1 cellular context compared by ENCODE assay signal in the genomic region with DNA sequence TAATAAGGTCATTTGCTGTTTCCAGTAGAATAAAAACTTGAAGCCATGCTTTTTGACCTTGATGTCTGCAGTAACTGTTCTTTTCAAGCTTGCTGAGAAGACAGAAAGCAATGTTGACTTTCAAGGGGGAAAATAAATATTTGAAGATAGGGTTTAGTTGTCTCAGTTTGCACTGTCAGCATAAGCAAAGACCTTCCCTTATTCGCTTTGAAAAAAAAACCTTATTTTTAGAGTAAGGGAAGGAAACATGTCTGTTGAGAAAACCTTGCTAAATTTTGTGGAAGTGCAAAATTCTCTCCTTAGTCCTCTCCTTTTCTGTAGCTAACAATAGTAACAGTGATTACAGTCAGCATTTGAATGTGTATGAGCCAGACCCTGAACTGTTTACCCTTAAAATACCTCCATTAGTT.
TF ChIP-seq lines count a peak whose summit lies in the region.

No MANE protein-coding gene starts in this region.

TF ChIP-seq in HepG2, 621 proteins besides CTCF, POLR2A, EP300 and RAD21 (continued from another document and continues in another):
- TF ChIP-seq, protein P1, sequence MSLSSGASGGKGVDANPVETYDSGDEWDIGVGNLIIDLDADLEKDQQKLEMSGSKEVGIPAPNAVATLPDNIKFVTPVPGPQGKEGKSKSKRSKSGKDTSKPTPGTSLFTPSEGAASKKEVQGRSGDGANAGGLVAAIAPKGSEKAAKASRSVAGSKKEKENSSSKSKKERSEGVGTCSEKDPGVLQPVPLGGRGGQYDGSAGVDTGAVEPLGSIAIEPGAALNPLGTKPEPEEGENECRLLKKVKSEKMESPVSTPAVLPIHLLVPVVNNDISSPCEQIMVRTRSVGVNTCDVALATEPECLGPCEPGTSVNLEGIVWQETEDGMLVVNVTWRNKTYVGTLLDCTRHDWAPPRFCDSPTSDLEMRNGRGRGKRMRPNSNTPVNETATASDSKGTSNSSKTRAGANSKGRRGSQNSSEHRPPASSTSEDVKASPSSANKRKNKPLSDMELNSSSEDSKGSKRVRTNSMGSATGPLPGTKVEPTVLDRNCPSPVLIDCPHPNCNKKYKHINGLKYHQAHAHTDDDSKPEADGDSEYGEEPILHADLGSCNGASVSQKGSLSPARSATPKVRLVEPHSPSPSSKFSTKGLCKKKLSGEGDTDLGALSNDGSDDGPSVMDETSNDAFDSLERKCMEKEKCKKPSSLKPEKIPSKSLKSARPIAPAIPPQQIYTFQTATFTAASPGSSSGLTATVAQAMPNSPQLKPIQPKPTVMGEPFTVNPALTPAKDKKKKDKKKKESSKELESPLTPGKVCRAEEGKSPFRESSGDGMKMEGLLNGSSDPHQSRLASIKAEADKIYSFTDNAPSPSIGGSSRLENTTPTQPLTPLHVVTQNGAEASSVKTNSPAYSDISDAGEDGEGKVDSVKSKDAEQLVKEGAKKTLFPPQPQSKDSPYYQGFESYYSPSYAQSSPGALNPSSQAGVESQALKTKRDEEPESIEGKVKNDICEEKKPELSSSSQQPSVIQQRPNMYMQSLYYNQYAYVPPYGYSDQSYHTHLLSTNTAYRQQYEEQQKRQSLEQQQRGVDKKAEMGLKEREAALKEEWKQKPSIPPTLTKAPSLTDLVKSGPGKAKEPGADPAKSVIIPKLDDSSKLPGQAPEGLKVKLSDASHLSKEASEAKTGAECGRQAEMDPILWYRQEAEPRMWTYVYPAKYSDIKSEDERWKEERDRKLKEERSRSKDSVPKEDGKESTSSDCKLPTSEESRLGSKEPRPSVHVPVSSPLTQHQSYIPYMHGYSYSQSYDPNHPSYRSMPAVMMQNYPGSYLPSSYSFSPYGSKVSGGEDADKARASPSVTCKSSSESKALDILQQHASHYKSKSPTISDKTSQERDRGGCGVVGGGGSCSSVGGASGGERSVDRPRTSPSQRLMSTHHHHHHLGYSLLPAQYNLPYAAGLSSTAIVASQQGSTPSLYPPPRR (CRISPR knock-in tag; IDR thresholded peaks at IDR 0.05; ENCODE audit: borderline replicate concordance), result peak; percentile 84; the same call in 1 of the 2 replicates
- TF ChIP-seq MEF2D (CRISPR knock-in tag; IDR thresholded peaks at IDR 0.05) (peak; percentile 78), RFX5 (IDR thresholded peaks at IDR 0.05; ENCODE audit: low read depth, low read length) (no peak), RAD51 (IDR thresholded peaks at IDR 0.05; ENCODE audit: borderline replicate concordance) (no peak), ZNF10 (CRISPR knock-in tag; IDR thresholded peaks at IDR 0.05; ENCODE audit: borderline replicate concordance, low read depth) (no peak), ZNF441 (CRISPR knock-in tag; IDR thresholded peaks at IDR 0.05; ENCODE audit: borderline replicate concordance) (no peak), SP1 (IDR thresholded peaks at IDR 0.05) (no peak), SP1 (CRISPR knock-in tag; IDR thresholded peaks at IDR 0.05) (no peak), SCMH1 (CRISPR knock-in tag; IDR thresholded peaks at IDR 0.05; ENCODE audit: borderline replicate concordance) (no peak), ZNF883 (CRISPR knock-in tag; IDR thresholded peaks at IDR 0.05; ENCODE audit: not compliant biosample characterization) (no peak), ZSCAN29 (CRISPR knock-in tag; conservative IDR thresholded peaks at IDR 0.05) (no peak), BORCS8-MEF2B (CRISPR knock-in tag; IDR thresholded peaks at IDR 0.05) (no peak), KLF15 (CRISPR knock-in tag; IDR thresholded peaks at IDR 0.05; ENCODE audit: borderline replicate concordance) (no peak), KDM5A (IDR thresholded peaks at IDR 0.05; ENCODE audit: borderline replicate concordance, low read length) (no peak), KAT2B (IDR thresholded peaks at IDR 0.05; ENCODE audit: borderline replicate concordance, low read depth, low read length) (no peak), JDP2 (CRISPR knock-in tag; IDR thresholded peaks at IDR 0.05; ENCODE audit: borderline replicate concordance) (no peak)
- TF ChIP-seq, protein P2, sequence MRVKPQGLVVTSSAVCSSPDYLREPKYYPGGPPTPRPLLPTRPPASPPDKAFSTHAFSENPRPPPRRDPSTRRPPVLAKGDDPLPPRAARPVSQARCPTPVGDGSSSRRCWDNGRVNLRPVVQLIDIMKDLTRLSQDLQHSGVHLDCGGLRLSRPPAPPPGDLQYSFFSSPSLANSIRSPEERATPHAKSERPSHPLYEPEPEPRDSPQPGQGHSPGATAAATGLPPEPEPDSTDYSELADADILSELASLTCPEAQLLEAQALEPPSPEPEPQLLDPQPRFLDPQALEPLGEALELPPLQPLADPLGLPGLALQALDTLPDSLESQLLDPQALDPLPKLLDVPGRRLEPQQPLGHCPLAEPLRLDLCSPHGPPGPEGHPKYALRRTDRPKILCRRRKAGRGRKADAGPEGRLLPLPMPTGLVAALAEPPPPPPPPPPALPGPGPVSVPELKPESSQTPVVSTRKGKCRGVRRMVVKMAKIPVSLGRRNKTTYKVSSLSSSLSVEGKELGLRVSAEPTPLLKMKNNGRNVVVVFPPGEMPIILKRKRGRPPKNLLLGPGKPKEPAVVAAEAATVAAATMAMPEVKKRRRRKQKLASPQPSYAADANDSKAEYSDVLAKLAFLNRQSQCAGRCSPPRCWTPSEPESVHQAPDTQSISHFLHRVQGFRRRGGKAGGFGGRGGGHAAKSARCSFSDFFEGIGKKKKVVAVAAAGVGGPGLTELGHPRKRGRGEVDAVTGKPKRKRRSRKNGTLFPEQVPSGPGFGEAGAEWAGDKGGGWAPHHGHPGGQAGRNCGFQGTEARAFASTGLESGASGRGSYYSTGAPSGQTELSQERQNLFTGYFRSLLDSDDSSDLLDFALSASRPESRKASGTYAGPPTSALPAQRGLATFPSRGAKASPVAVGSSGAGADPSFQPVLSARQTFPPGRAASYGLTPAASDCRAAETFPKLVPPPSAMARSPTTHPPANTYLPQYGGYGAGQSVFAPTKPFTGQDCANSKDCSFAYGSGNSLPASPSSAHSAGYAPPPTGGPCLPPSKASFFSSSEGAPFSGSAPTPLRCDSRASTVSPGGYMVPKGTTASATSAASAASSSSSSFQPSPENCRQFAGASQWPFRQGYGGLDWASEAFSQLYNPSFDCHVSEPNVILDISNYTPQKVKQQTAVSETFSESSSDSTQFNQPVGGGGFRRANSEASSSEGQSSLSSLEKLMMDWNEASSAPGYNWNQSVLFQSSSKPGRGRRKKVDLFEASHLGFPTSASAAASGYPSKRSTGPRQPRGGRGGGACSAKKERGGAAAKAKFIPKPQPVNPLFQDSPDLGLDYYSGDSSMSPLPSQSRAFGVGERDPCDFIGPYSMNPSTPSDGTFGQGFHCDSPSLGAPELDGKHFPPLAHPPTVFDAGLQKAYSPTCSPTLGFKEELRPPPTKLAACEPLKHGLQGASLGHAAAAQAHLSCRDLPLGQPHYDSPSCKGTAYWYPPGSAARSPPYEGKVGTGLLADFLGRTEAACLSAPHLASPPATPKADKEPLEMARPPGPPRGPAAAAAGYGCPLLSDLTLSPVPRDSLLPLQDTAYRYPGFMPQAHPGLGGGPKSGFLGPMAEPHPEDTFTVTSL (CRISPR knock-in tag; IDR thresholded peaks at IDR 0.05; ENCODE audit: borderline replicate concordance), result peak; percentile 95
- TF ChIP-seq, protein P3, sequence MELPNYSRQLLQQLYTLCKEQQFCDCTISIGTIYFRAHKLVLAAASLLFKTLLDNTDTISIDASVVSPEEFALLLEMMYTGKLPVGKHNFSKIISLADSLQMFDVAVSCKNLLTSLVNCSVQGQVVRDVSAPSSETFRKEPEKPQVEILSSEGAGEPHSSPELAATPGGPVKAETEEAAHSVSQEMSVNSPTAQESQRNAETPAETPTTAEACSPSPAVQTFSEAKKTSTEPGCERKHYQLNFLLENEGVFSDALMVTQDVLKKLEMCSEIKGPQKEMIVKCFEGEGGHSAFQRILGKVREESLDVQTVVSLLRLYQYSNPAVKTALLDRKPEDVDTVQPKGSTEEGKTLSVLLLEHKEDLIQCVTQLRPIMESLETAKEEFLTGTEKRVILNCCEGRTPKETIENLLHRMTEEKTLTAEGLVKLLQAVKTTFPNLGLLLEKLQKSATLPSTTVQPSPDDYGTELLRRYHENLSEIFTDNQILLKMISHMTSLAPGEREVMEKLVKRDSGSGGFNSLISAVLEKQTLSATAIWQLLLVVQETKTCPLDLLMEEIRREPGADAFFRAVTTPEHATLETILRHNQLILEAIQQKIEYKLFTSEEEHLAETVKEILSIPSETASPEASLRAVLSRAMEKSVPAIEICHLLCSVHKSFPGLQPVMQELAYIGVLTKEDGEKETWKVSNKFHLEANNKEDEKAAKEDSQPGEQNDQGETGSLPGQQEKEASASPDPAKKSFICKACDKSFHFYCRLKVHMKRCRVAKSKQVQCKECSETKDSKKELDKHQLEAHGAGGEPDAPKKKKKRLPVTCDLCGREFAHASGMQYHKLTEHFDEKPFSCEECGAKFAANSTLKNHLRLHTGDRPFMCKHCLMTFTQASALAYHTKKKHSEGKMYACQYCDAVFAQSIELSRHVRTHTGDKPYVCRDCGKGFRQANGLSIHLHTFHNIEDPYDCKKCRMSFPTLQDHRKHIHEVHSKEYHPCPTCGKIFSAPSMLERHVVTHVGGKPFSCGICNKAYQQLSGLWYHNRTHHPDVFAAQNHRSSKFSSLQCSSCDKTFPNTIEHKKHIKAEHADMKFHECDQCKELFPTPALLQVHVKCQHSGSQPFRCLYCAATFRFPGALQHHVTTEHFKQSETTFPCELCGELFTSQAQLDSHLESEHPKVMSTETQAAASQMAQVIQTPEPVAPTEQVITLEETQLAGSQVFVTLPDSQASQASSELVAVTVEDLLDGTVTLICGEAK (IDR thresholded peaks at IDR 0.05), result no peak
- TF ChIP-seq, protein P3 (CRISPR knock-in tag; IDR thresholded peaks at IDR 0.05), result no peak
- TF ChIP-seq, protein P4, sequence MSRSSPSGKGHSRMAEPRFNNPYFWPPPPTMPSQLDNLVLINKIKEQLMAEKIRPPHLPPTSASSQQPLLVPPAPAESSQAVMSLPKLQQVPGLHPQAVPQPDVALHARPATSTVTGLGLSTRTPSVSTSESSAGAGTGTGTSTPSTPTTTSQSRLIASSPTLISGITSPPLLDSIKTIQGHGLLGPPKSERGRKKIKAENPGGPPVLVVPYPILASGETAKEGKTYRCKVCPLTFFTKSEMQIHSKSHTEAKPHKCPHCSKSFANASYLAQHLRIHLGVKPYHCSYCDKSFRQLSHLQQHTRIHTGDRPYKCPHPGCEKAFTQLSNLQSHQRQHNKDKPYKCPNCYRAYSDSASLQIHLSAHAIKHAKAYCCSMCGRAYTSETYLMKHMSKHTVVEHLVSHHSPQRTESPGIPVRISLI (CRISPR knock-in tag; IDR thresholded peaks at IDR 0.05; ENCODE audit: borderline replicate concordance), result peak; percentile 92
- TF ChIP-seq, protein P5, sequence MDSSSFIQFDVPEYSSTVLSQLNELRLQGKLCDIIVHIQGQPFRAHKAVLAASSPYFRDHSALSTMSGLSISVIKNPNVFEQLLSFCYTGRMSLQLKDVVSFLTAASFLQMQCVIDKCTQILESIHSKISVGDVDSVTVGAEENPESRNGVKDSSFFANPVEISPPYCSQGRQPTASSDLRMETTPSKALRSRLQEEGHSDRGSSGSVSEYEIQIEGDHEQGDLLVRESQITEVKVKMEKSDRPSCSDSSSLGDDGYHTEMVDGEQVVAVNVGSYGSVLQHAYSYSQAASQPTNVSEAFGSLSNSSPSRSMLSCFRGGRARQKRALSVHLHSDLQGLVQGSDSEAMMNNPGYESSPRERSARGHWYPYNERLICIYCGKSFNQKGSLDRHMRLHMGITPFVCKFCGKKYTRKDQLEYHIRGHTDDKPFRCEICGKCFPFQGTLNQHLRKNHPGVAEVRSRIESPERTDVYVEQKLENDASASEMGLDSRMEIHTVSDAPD (CRISPR knock-in tag; IDR thresholded peaks at IDR 0.05), result no peak
- TF ChIP-seq, protein P6, sequence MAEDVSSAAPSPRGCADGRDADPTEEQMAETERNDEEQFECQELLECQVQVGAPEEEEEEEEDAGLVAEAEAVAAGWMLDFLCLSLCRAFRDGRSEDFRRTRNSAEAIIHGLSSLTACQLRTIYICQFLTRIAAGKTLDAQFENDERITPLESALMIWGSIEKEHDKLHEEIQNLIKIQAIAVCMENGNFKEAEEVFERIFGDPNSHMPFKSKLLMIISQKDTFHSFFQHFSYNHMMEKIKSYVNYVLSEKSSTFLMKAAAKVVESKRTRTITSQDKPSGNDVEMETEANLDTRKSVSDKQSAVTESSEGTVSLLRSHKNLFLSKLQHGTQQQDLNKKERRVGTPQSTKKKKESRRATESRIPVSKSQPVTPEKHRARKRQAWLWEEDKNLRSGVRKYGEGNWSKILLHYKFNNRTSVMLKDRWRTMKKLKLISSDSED (CRISPR knock-in tag; IDR thresholded peaks at IDR 0.05), result no peak
- TF ChIP-seq, protein P7, sequence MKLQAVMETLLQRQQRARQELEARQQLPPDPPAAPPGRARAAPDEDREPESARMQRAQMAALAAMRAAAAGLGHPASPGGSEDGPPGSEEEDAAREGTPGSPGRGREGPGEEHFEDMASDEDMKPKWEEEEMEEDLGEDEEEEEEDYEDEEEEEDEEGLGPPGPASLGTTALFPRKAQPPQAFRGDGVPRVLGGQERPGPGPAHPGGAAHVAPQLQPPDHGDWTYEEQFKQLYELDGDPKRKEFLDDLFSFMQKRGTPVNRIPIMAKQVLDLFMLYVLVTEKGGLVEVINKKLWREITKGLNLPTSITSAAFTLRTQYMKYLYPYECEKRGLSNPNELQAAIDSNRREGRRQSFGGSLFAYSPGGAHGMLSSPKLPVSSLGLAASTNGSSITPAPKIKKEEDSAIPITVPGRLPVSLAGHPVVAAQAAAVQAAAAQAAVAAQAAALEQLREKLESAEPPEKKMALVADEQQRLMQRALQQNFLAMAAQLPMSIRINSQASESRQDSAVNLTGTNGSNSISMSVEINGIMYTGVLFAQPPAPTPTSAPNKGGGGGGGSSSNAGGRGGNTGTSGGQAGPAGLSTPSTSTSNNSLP (IDR thresholded peaks at IDR 0.05; ENCODE audit: low read depth, low read length), result 0 out of 2 replicates have a peak, but pooled peaks have one; percentile 38
